In genomic region chr14:34554540-34555250, GRCh38 we compare ENCODE assay signal across 1 cellular context.
TF ChIP-seq lines count a peak whose summit lies in the region.

No MANE protein-coding gene starts in this region.

TF ChIP-seq in H1, 55 proteins besides CTCF, POLR2A, EP300 and RAD21 (continued from another document):
- TF ChIP-seq KDM1A (IDR thresholded peaks at IDR 0.05; ENCODE audit: borderline replicate concordance, low read length): no peak
- TF ChIP-seq PHF8 (conservative IDR thresholded peaks at IDR 0.05; ENCODE audit: low read depth, low read length): no peak
